Comparison of ENCODE assay signal across 14 cellular contexts in the genomic region with DNA sequence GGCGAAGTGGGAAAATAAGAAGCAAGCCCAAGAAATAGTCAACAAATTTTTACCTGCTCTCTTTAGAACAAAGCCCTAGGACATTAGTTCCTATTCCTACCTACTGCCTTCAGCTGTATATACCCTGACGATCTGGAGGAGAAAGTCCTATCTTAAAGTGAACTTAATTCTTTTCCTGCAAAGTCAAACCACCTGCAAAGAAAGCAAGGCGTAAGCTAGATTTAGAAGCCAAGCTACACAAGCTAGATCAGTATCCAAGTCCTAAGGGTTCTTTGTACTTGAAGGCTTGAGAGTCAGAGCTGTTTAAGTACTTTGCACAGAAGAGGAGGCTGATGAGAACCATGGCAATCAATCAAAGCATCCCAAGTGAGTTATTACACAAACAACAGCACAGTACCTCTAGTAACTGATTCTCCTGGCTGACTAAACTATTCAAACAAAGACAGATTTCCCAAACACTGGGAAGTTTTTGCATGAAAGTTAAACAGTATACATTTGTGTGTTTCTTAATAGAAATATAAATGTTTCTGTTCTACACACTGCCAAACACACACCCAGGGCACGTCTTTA. TPM values are rescaled to one million over a fixed set of nuclear protein-coding genes. Genes with fewer than 3 reads are reported as not detected.
DNase-seq lines count a peak whose midpoint lies in the region; ATAC-seq, FAIRE-seq and TF ChIP-seq lines count a peak whose summit lies in the region.
"Had no signal": no experiment of that assay in that cellular context is flagged by ENCODE, and none has a peak within 500 bp of the region (broad histone marks: within the 10 kb centered on the region; RNA-seq: fewer than 3 reads in every experiment).

No MANE protein-coding gene starts in this region.

- H3K4me1 Mint-ChIP-seq in CD4-positive, CD25-positive, alpha-beta regulatory T cell, result peaks cover 0 to 27% (median 8%) of the 10 kb centered on the region in 4 donors
- H3K4me1 Mint-ChIP-seq in nephron, result peaks cover 56% of the 10 kb centered on the region

- H4K20me1 ChIP-seq in KMS-11 (ENCODE audit: insufficient read depth), result no peaks in the 10 kb centered on the region

- peaks cover 49% of the 10 kb centered on the region for H3K27me3 Mint-ChIP-seq in CD4-positive, CD25-positive, alpha-beta regulatory T cell
- no peaks in the 10 kb centered on the region for H3K27me3 Mint-ChIP-seq in nephron (ENCODE audit: low read depth)

- H3K27ac Mint-ChIP-seq in CD4-positive, CD25-positive, alpha-beta regulatory T cell, result no peak overlapping the region
- peak overlapping the region; percentile 94 to 96 (median 96) for H3K27ac Mint-ChIP-seq in nephron

- peaks cover 19% of the 10 kb centered on the region for H3K27me3 ChIP-seq in CD4-positive, CD25-positive, alpha-beta regulatory T cell (ENCODE audit: control insufficient read depth, insufficient read depth, low read length)
- H3K27me3 ChIP-seq in KMS-11 (ENCODE audit: insufficient read depth, low read depth) (no peaks in the 10 kb centered on the region), ectodermal cell (ENCODE audit: control insufficient read depth, insufficient read depth, low read length, poor library complexity, severe bottlenecking) (no peaks in the 10 kb centered on the region)
- H3K27me3 ChIP-seq: cardiac muscle cell had no signal

- H3K4me2 ChIP-seq in KMS-11, result peak overlapping the region; percentile 89; the same call in 1 of the 2 replicates

- H3K27ac ChIP-seq in CD4-positive, CD25-positive, alpha-beta regulatory T cell (ENCODE audit: insufficient read depth, low read length, poor library complexity, severe bottlenecking), result no peak overlapping the region
- H3K27ac ChIP-seq in KMS-11 (no peak overlapping the region), ectodermal cell (ENCODE audit: insufficient read depth, low read depth, low read length, poor library complexity, severe bottlenecking) (peak overlapping the region; percentile 19)
- H3K27ac ChIP-seq: cardiac muscle cell had no signal

- no peak overlapping the region for H2AFZ ChIP-seq in KMS-11 (ENCODE audit: low read depth)

- peaks cover 7% of the 10 kb centered on the region for H3K4me1 ChIP-seq in CD4-positive, CD25-positive, alpha-beta regulatory T cell (ENCODE audit: control insufficient read depth, insufficient read depth, low read length, poor library complexity, severe bottlenecking)
- H3K4me1 ChIP-seq in KMS-11 (ENCODE audit: low read depth, poor library complexity, severe bottlenecking) (peaks cover 14% of the 10 kb centered on the region), ectodermal cell (ENCODE audit: control insufficient read depth, insufficient read depth, low read length) (peaks cover 12% of the 10 kb centered on the region)

- H3K4me3 ChIP-seq in CD4-positive, CD25-positive, alpha-beta regulatory T cell (ENCODE audit: low read depth, low read length), result no peak overlapping the region
- H3K4me3 ChIP-seq in KMS-11 (IDR thresholded peaks at IDR 0.05; ENCODE audit: insufficient read depth, low read depth, low read length) (no peak overlapping the region), ectodermal cell (ENCODE audit: insufficient read depth, low read depth, low read length) (peak overlapping the region; percentile 88)
- H3K4me3 ChIP-seq: cardiac muscle cell had no signal

- TF ChIP-seq CTCF in KMS-11 (conservative IDR thresholded peaks at IDR 0.05; ENCODE audit: low read depth, low read length) (no peak), nephron (IDR thresholded peaks at IDR 0.05; ENCODE audit: unreplicated experiment in 3 of 3) (no peak)

- peak overlapping the region; percentile 33 to 95 (median 67) for H3K4me3 Mint-ChIP-seq in CD4-positive, CD25-positive, alpha-beta regulatory T cell
- H3K4me3 Mint-ChIP-seq in nephron, result peak overlapping the region; percentile 90 to 97 (median 94)

- DNase-seq in CD4-positive, CD25-positive, alpha-beta regulatory T cell, result no peak
- DNase-seq in ecto neural progenitor cell (ENCODE audit: low spot score) (no peak), HTR-8/SVneo (ENCODE audit: insufficient read length, low spot score) (no peak)
- DNase-seq: activated CD4-positive, alpha-beta T cell treated with anti-CD3 and anti-CD28 coated beads, Interleukin-2, amount 50 U/mL, for 1 hour; activated effector memory CD4-positive, alpha-beta T cell treated with anti-CD3 and anti-CD28 coated beads, Interleukin-2, amount 50 U/mL, for 16 hours; GDM1; NCI-H774; SK-N-SH had no signal

- no peak overlapping the region for H3K9ac ChIP-seq in KMS-11
- H3K9ac ChIP-seq: SK-N-SH had no signal

- H3K9me3 ChIP-seq in CD4-positive, CD25-positive, alpha-beta regulatory T cell (ENCODE audit: control insufficient read depth in 2 of 2, low read length in 2 of 2), result no peaks in the 10 kb centered on the region
- no peaks in the 10 kb centered on the region for H3K9me3 ChIP-seq in ectodermal cell (ENCODE audit: control insufficient read depth, low read length)
- H3K9me3 ChIP-seq: SK-N-SH had no signal

- H3K79me2 ChIP-seq in KMS-11 (ENCODE audit: insufficient read depth, low read depth), result no peaks in the 10 kb centered on the region

- no peak for ATAC-seq in CD4-positive, CD25-positive, alpha-beta regulatory T cell (ENCODE audit: low read depth in 2 of 2)
- ATAC-seq in activated CD4-positive, CD25-positive, alpha-beta regulatory T cell treated with anti-CD3 and anti-CD28 coated beads, Interleukin-2, amount 50 U/mL, for 24 hours, result no peak
- ATAC-seq in HG03159 (IDR thresholded peaks at IDR 0.05; ENCODE audit: unreplicated experiment), result no peak

- no peak for FAIRE-seq in HTR-8/SVneo (lab: Jason Lieb, UNC)

- no peaks in the 10 kb centered on the region for H3K36me3 Mint-ChIP-seq in CD4-positive, CD25-positive, alpha-beta regulatory T cell
- peaks cover 4% of the 10 kb centered on the region for H3K36me3 Mint-ChIP-seq in nephron (ENCODE audit: low read depth)

- H3K9me3 Mint-ChIP-seq in CD4-positive, CD25-positive, alpha-beta regulatory T cell, result peaks cover 0 to 4% (median 0%) of the 10 kb centered on the region in 7 donors
- H3K9me3 Mint-ChIP-seq in nephron, result no peaks in the 10 kb centered on the region

- WGBS in ectodermal cell, 2 experiments, result 74 to 78% methylated on average over 4 of the region's 4 CpGs

- H3K36me3 ChIP-seq in CD4-positive, CD25-positive, alpha-beta regulatory T cell (ENCODE audit: control insufficient read depth, insufficient read depth, low read length), result no peaks in the 10 kb centered on the region
- H3K36me3 ChIP-seq in KMS-11 (ENCODE audit: insufficient read depth) (no peaks in the 10 kb centered on the region), ectodermal cell (ENCODE audit: control insufficient read depth, insufficient read depth, low read length) (peaks cover 5% of the 10 kb centered on the region)
- H3K36me3 ChIP-seq: cardiac muscle cell had no signal

RNA-seq across cellular contexts. Expression of a gene that starts 1.9 kb away (rescaled TPM):
- total RNA-seq in CD4-positive, CD25-positive, alpha-beta regulatory T cell, result 2.1 TPM
- 1 to 10 TPM in 1 of 4 donors, under 1 TPM in 2, not detected in 1; 0.10 to 1.2 (median 0.55) TPM for polyA plus RNA-seq in CD4-positive, CD25-positive, alpha-beta regulatory T cell
- 175 TPM for polyA plus RNA-seq in ectodermal cell (2013, experiment 1 of 4)
- 198 TPM for polyA plus RNA-seq in ectodermal cell (2013, experiment 2 of 4)
- polyA plus RNA-seq in ectodermal cell (2013, experiment 3 of 4), result 131 TPM
- 166 TPM for polyA plus RNA-seq in ectodermal cell (2013, experiment 4 of 4)

Comparison
In these comparisons a context has a peak if more than half of its experiments do, and no peak if none do; other contexts are left out.
1. H3K27ac Mint-ChIP-seq: peak in nephron (3 of 3); none in CD4-positive, CD25-positive, alpha-beta regulatory T cell (0 of 3).